In genomic region chr10:114103286-114103685, GRCh38 we compare ENCODE assay signal across 9 cellular contexts. TPM values are rescaled to one million over a fixed set of nuclear protein-coding genes. Genes with fewer than 3 reads are reported as not detected.
DNase-seq lines count a peak whose midpoint lies in the region; ATAC-seq and TF ChIP-seq lines count a peak whose summit lies in the region.
"Had no signal": no experiment of that assay in that cellular context is flagged by ENCODE, and none has a peak within 500 bp of the region (broad histone marks: within the 10 kb centered on the region; RNA-seq: fewer than 3 reads in every experiment).

No MANE protein-coding gene starts in this region.

- no peak overlapping the region for H3K4me3 Mint-ChIP-seq in nephron progenitor cell
- H3K4me3 Mint-ChIP-seq: central memory CD8-positive, alpha-beta T cell had no signal

- ATAC-seq in Right ventricle myocardium superior (ENCODE audit: poor library complexity) = peak; percentile 74
- ATAC-seq in HG03025 (IDR thresholded peaks at IDR 0.05; ENCODE audit: low FRiP score, unreplicated experiment) = no peak
- no peak for ATAC-seq in HG02588 (IDR thresholded peaks at IDR 0.05; ENCODE audit: unreplicated experiment)

- H3K4me3 ChIP-seq in right atrium auricular region = no peak overlapping the region

- intact Hi-C loops in Right ventricle myocardium superior (cut with DNase I) = loop anchor here (5.0 kb wide), 2 partner anchors 301 to 396 kb away; no protein-coding TSS in a partner anchor

- peaks cover 27% of the 10 kb centered on the region for H3K27me3 Mint-ChIP-seq in nephron progenitor cell (ENCODE audit: low read depth, poor library complexity)

- H3K4me1 Mint-ChIP-seq in nephron progenitor cell = peaks cover 29% of the 10 kb centered on the region

- H3K27ac ChIP-seq in right atrium auricular region = no peak overlapping the region
- H3K27ac ChIP-seq in epithelial cell of prostate = no peak overlapping the region

- H3K36me3 ChIP-seq in right atrium auricular region = no peaks in the 10 kb centered on the region

- DNase-seq in Right ventricle myocardium superior (no peak), right atrium auricular region (ENCODE audit: low spot score) (no peak), HS-5 (ENCODE audit: low read depth) (peak; percentile 11), RPMI7951 (ENCODE audit: low read depth) (peak; percentile 56), epithelial cell of prostate (ENCODE audit: low read depth, low spot score) (peak; percentile 14), nephron progenitor cell (no peak)

- H3K36me3 Mint-ChIP-seq in nephron progenitor cell (ENCODE audit: low read depth) = no peaks in the 10 kb centered on the region

- H3K27me3 ChIP-seq in right atrium auricular region = no peaks in the 10 kb centered on the region

- TF ChIP-seq CTCF in right atrium auricular region (IDR thresholded peaks at IDR 0.05) (peak in 1 of 2 donors; percentile 70), nephron progenitor cell (IDR thresholded peaks at IDR 0.05) (peak; percentile 41)

- H3K4me1 ChIP-seq in right atrium auricular region = peaks cover 0 to 13% of the 10 kb centered on the region in 2 donors

- no peaks in the 10 kb centered on the region for H3K9me3 ChIP-seq in right atrium auricular region

- H3K27ac Mint-ChIP-seq in nephron progenitor cell = no peak overlapping the region

- H3K9me3 Mint-ChIP-seq in nephron progenitor cell = no peaks in the 10 kb centered on the region
- H3K9me3 Mint-ChIP-seq: central memory CD8-positive, alpha-beta T cell had no signal

RNA-seq across cellular contexts. Expression of gene ADRB1, which starts 59.6 kb away (rescaled TPM):
- total RNA-seq in Right ventricle myocardium superior (63.0 TPM), right atrium auricular region (10 to 100 TPM; 32.8 to 49.8 TPM)
- not detected in 2 replicates for total RNA-seq in RPMI7951 (2014; rRNA removed; shearing (Covaris generic))

Comparison
In these comparisons a context has a peak if more than half of its experiments do, and no peak if none do; other contexts are left out.
1. DNase-seq: peak in HS-5 (single experiment), RPMI7951 (single experiment) and epithelial cell of prostate (single experiment); none in Right ventricle myocardium superior (single experiment), right atrium auricular region (single experiment) and nephron progenitor cell (single experiment).
2. RNA of gene ADRB1, which starts 59.6 kb away (total RNA-seq): 63.0 TPM in Right ventricle myocardium superior (single experiment) and 32.8 to 49.8 TPM in right atrium auricular region; not detected in RPMI7951; every median in the first group is over 10 times any median in the second.